Comparison of ENCODE assay signal across 8 cellular contexts in the genomic region with DNA sequence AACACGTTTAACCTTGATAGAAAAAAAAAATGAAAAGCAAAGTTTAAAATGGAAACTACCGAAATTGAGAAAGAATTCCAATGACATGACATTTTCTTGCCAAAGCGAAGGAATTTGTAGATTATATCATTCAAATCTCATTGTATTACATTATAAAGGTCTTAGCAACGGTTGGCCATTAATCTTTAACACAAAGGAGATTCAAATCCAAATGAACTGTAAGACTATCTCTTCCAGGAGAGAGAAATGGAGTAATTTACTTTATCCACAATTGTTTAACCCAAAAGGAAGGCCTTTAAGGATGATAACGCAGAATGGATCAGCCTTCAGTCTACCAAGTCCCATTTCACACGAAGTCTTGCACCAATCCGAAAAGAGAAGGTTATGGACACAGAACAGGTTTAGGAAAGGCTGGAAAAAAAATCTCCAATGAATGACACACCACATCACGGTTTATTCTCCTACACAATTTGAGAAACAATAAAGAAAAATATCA. TPM values are rescaled to one million over a fixed set of nuclear protein-coding genes. Genes with fewer than 3 reads are reported as not detected.
DNase-seq lines count a peak whose midpoint lies in the region; ATAC-seq and TF ChIP-seq lines count a peak whose summit lies in the region.

No MANE protein-coding gene starts in this region.

- H3K18ac ChIP-seq in trophoblast cell (ENCODE audit: low read length): no peak overlapping the region

- TF ChIP-seq CTCF in PC-3 (conservative IDR thresholded peaks at IDR 0.05; ENCODE audit: low read depth, low read length): no peak

- H3K4me3 ChIP-seq in PC-3 (ENCODE audit: low read length): peak overlapping the region; percentile 98
- no peak overlapping the region for H3K4me3 ChIP-seq in trophoblast cell (ENCODE audit: low read depth, low read length)

- H3K27me3 ChIP-seq in PC-3 (ENCODE audit: low read length): no peaks in the 10 kb centered on the region
- H3K27me3 ChIP-seq in trophoblast cell (ENCODE audit: insufficient read depth, low read length): no peaks in the 10 kb centered on the region

- no peak overlapping the region for H2BK12ac ChIP-seq in trophoblast cell (ENCODE audit: low read length)

- H3K79me2 ChIP-seq in PC-3 (ENCODE audit: low read length): peaks cover 75% of the 10 kb centered on the region
- H3K79me2 ChIP-seq in trophoblast cell (ENCODE audit: control insufficient read depth, insufficient read depth, low read length, poor library complexity): peaks cover 18% of the 10 kb centered on the region

- H4K20me1 ChIP-seq in PC-3 (ENCODE audit: low read length): peaks cover 29% of the 10 kb centered on the region

- no peaks in the 10 kb centered on the region for H3K9me2 ChIP-seq in PC-3 (replicated peaks; ENCODE audit: low read length)

- H4K12ac ChIP-seq in trophoblast cell (ENCODE audit: low read depth, low read length): no peak overlapping the region

- H3K4ac ChIP-seq in trophoblast cell (ENCODE audit: low read depth, low read length): peak overlapping the region; percentile 55

- peak overlapping the region; percentile 46 for H3K27ac ChIP-seq in PC-3 (ENCODE audit: low read length)
- H3K27ac ChIP-seq in epithelial cell of prostate: peak overlapping the region; percentile 91
- H3K27ac ChIP-seq in trophoblast cell (ENCODE audit: low read depth, low read length): peak overlapping the region; percentile 21

- no peak overlapping the region for H4K8ac ChIP-seq in trophoblast cell (ENCODE audit: low read depth, low read length)

- peaks cover 11% of the 10 kb centered on the region for H3F3A ChIP-seq in PC-3 (ENCODE audit: low read length, unreplicated experiment)

- H3K79me1 ChIP-seq in trophoblast cell (ENCODE audit: low read length): peaks cover 19% of the 10 kb centered on the region

- H3K36me3 ChIP-seq in PC-3 (ENCODE audit: low read depth, low read length) (no peaks in the 10 kb centered on the region), trophoblast cell (ENCODE audit: control insufficient read depth in 1 of 2, insufficient read depth in 2 of 2, low read length in 2 of 2) (no peaks in the 10 kb centered on the region)

- H3K9me3 ChIP-seq in PC-3 (ENCODE audit: low read length): no peaks in the 10 kb centered on the region
- H3K9me3 ChIP-seq in trophoblast cell (ENCODE audit: insufficient read depth, low read depth, low read length): no peaks in the 10 kb centered on the region

- POLR2A ChIA-PET in PC-3 (lab: Charles Lee; ENCODE audit: unreplicated experiment): interaction anchor here (1.3 kb wide), 1 partner anchor 121 kb away, joined by 3 read pairs; no protein-coding TSS in a partner anchor

- no CpG with 5 or more reads among the region's 8 CpGs for WGBS in trophoblast cell (ENCODE audit: extremely low coverage, insufficient coverage, insufficient read length)

- DNase-seq in G401 (ENCODE audit: low spot score): peak; percentile 51
- peak; percentile 63 for DNase-seq in PC-3
- no peak for DNase-seq in epithelial cell of prostate (ENCODE audit: low read depth, low spot score)
- DNase-seq in trophoblast cell: peak in 1 of 2 donors; percentile 45
- no peak for DNase-seq in stimulated activated CD4-positive, alpha-beta T cell treated with anti-CD3 and anti-CD28 coated beads, Interleukin-4, amount 100 ng/mL, for 4 hours
- no peak for DNase-seq in foreskin melanocyte
- no peak for DNase-seq in OCI-M1 (lab: John Stamatoyannopoulos, UW)

- no peak overlapping the region for H2AK5ac ChIP-seq in trophoblast cell (ENCODE audit: low read length)

- CTCF ChIA-PET in PC-3 (lab: Charles Lee): interaction anchor here (0.6 to 0.7 kb wide), 2 partner anchors 120 to 347 kb away, joined by 3 to 4 read pairs; no protein-coding TSS in a partner anchor

- H3K4me1 ChIP-seq in PC-3 (ENCODE audit: insufficient read depth, low read length) (peaks cover 45% of the 10 kb centered on the region), trophoblast cell (ENCODE audit: control insufficient read depth in 1 of 2, insufficient read depth in 2 of 2, low read length in 2 of 2) (peaks cover 2 to 3% of the 10 kb centered on the region in 2 experiments)

- no peak overlapping the region for H2BK120ac ChIP-seq in trophoblast cell (ENCODE audit: insufficient read depth, low read length, poor library complexity)

- H3K14ac ChIP-seq in trophoblast cell (ENCODE audit: low read length): no peak overlapping the region

- intact Hi-C loops in PC-3 (cut with micrococcal nuclease): loop anchor here (1.0 to 2.0 kb wide), 2 partner anchors 48 to 97 kb away; no protein-coding TSS in a partner anchor

- H2BK5ac ChIP-seq in trophoblast cell (ENCODE audit: low read depth, low read length, poor library complexity): no peak overlapping the region

- no peak for ATAC-seq in PC-3
- no peak for ATAC-seq in GM18868 (IDR thresholded peaks at IDR 0.05; ENCODE audit: unreplicated experiment)

- in situ Hi-C loops in G401 (cut with HindIII; ENCODE audit: low sequenced_read_pairs): no loop called here

- peak overlapping the region; percentile 86 for H3K9ac ChIP-seq in PC-3 (ENCODE audit: low read length)
- no peak overlapping the region for H3K9ac ChIP-seq in trophoblast cell (ENCODE audit: low read length)

- TSS peak; percentile 39 for BruUV-seq in PC-3 (replicated peaks; lab: Mats Ljungman, UMichigan)

- H2AFZ ChIP-seq in PC-3 (ENCODE audit: low read length) (no peak overlapping the region), trophoblast cell (ENCODE audit: insufficient read depth, low read length, poor library complexity) (no peak overlapping the region)

- H3K4me2 ChIP-seq in PC-3 (ENCODE audit: low read length): peak overlapping the region; percentile 89
- H3K4me2 ChIP-seq in trophoblast cell (ENCODE audit: low read length): peak overlapping the region; percentile 87

- H3K23ac ChIP-seq in trophoblast cell (ENCODE audit: low read length): no peak overlapping the region

- no peak overlapping the region for H4K91ac ChIP-seq in trophoblast cell (ENCODE audit: low read depth, low read length)

RNA-seq across cellular contexts. Expression of a gene that starts 1.5 kb away (rescaled TPM):
- total RNA-seq in G401 (2014; rRNA removed; shearing (Covaris generic)): 46.0 and 90.0 TPM in 2 replicates
- 96.6 and 101 TPM in 2 replicates for total RNA-seq in PC-3 (2014; rRNA removed)
- 106 and 111 TPM in 2 replicates for polyA plus RNA-seq in trophoblast cell (2013)

Comparison
In these comparisons a context has a peak if more than half of its experiments do, and no peak if none do; other contexts are left out.
1. DNase-seq: peak in G401 (single experiment) and PC-3 (single experiment); none in epithelial cell of prostate (single experiment), stimulated activated CD4-positive, alpha-beta T cell treated with anti-CD3 and anti-CD28 coated beads, Interleukin-4, amount 100 ng/mL, for 4 hours (0 of 2), foreskin melanocyte (single experiment) and OCI-M1 (single experiment).
2. H3K27ac ChIP-seq: peak in every context shown above with its lines; median percentile 91 in epithelial cell of prostate; 46 in PC-3; 21 in trophoblast cell.